ENCODE assay signal across 8 cellular contexts in genomic region chr4:4995866-4996265, GRCh38.
"Had no signal": no experiment of that assay in that cellular context is flagged by ENCODE, and none has a peak within 500 bp of the region (broad histone marks: within the 10 kb centered on the region; RNA-seq: fewer than 3 reads in every experiment).

No MANE protein-coding gene starts in this region.

- H3K36me3 ChIP-seq: adrenal gland, esophagus squamous epithelium, thyroid gland, vagina, WERI-Rb-1 had no signal

- H3K9me3 ChIP-seq: adrenal gland, esophagus squamous epithelium, thyroid gland, vagina had no signal

- H3K27me3 ChIP-seq: adrenal gland, thyroid gland, vagina had no signal

- H3K4me3 ChIP-seq: adrenal gland, esophagus squamous epithelium, thyroid gland, vagina had no signal

- DNase-seq: activated effector memory CD4-positive, alpha-beta T cell treated with Interleukin-2 at 50 U/mL for 16 hours; activated naive CD4-positive, alpha-beta T cell treated with anti-CD3 and anti-CD28 coated beads, Interleukin-2, amount 50 U/mL, for 16 hours; activated T-cell treated with anti-CD3 and anti-CD28 coated beads, Interleukin-2, amount 50 U/mL, for 4 hours; esophagus squamous epithelium had no signal
